In genomic region chr2:112345030-112346027, GRCh38 we compare ENCODE assay signal across 1 cellular context.
A peak's percentile ranks its signal among the peaks of the same experiment; 100 is the strongest.
TF ChIP-seq lines count a peak whose summit lies in the region.

No MANE protein-coding gene starts in this region.

TF ChIP-seq in HepG2, 621 proteins besides CTCF, POLR2A, EP300 and RAD21 (continued from another document and continues in another):
- TF ChIP-seq PRDM15 (CRISPR knock-in tag; IDR thresholded peaks at IDR 0.05), result no peak
- TF ChIP-seq, protein P1, sequence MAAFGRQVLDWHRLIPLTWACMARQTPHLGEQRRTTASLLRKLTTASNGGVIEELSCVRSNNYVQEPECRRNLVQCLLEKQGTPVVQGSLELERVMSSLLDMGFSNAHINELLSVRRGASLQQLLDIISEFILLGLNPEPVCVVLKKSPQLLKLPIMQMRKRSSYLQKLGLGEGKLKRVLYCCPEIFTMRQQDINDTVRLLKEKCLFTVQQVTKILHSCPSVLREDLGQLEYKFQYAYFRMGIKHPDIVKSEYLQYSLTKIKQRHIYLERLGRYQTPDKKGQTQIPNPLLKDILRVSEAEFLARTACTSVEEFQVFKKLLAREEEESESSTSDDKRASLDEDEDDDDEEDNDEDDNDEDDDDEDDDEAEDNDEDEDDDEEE (CRISPR knock-in tag; IDR thresholded peaks at IDR 0.05), result 0 out of 2 replicates have a peak, but pooled peaks have one; percentile 30
- no peak for TF ChIP-seq ZNF878 (CRISPR knock-in tag; IDR thresholded peaks at IDR 0.05)
- TF ChIP-seq SRSF1 (optimal IDR thresholded peaks at IDR 0.05; ENCODE audit: low read depth, low read length), result no peak
- no peak for TF ChIP-seq ISL2 (CRISPR knock-in tag; IDR thresholded peaks at IDR 0.05)
- no peak for TF ChIP-seq KLF6 (CRISPR knock-in tag; IDR thresholded peaks at IDR 0.05)
- TF ChIP-seq RORA (CRISPR knock-in tag; IDR thresholded peaks at IDR 0.05), result no peak
- TF ChIP-seq ZNF552 (CRISPR knock-in tag; IDR thresholded peaks at IDR 0.05; ENCODE audit: borderline replicate concordance), result no peak
- TF ChIP-seq HNRNPLL (IDR thresholded peaks at IDR 0.05; ENCODE audit: low read depth, low read length, poor library complexity, severe bottlenecking), result peak; percentile 29
- no peak for TF ChIP-seq NFKBIZ (CRISPR knock-in tag; IDR thresholded peaks at IDR 0.05)
- TF ChIP-seq, protein P2, sequence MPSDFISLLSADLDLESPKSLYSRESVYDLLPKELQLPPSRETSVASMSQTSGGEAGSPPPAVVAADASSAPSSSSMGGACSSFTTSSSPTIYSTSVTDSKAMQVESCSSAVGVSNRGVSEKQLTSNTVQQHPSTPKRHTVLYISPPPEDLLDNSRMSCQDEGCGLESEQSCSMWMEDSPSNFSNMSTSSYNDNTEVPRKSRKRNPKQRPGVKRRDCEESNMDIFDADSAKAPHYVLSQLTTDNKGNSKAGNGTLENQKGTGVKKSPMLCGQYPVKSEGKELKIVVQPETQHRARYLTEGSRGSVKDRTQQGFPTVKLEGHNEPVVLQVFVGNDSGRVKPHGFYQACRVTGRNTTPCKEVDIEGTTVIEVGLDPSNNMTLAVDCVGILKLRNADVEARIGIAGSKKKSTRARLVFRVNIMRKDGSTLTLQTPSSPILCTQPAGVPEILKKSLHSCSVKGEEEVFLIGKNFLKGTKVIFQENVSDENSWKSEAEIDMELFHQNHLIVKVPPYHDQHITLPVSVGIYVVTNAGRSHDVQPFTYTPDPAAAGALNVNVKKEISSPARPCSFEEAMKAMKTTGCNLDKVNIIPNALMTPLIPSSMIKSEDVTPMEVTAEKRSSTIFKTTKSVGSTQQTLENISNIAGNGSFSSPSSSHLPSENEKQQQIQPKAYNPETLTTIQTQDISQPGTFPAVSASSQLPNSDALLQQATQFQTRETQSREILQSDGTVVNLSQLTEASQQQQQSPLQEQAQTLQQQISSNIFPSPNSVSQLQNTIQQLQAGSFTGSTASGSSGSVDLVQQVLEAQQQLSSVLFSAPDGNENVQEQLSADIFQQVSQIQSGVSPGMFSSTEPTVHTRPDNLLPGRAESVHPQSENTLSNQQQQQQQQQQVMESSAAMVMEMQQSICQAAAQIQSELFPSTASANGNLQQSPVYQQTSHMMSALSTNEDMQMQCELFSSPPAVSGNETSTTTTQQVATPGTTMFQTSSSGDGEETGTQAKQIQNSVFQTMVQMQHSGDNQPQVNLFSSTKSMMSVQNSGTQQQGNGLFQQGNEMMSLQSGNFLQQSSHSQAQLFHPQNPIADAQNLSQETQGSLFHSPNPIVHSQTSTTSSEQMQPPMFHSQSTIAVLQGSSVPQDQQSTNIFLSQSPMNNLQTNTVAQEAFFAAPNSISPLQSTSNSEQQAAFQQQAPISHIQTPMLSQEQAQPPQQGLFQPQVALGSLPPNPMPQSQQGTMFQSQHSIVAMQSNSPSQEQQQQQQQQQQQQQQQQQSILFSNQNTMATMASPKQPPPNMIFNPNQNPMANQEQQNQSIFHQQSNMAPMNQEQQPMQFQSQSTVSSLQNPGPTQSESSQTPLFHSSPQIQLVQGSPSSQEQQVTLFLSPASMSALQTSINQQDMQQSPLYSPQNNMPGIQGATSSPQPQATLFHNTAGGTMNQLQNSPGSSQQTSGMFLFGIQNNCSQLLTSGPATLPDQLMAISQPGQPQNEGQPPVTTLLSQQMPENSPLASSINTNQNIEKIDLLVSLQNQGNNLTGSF (CRISPR knock-in tag; IDR thresholded peaks at IDR 0.05), result no peak
- no peak for TF ChIP-seq ZFY (CRISPR knock-in tag; IDR thresholded peaks at IDR 0.05)
- no peak for TF ChIP-seq REST (IDR thresholded peaks at IDR 0.05; ENCODE audit: borderline replicate concordance in 1 of 2, low read depth in 1 of 2, low read length in 2 of 2)
- TF ChIP-seq NFIB (CRISPR knock-in tag; IDR thresholded peaks at IDR 0.05; ENCODE audit: borderline replicate concordance), result no peak
- TF ChIP-seq GTF3A (CRISPR knock-in tag; conservative IDR thresholded peaks at IDR 0.05), result no peak
- TF ChIP-seq ZNF496 (CRISPR knock-in tag; IDR thresholded peaks at IDR 0.05; ENCODE audit: insufficient replicate concordance), result no peak
- TF ChIP-seq THAP11 (CRISPR knock-in tag; IDR thresholded peaks at IDR 0.05), result no peak
- TF ChIP-seq SNRNP70 (IDR thresholded peaks at IDR 0.05; ENCODE audit: low read depth, low read length), result no peak
- TF ChIP-seq ZNF350 (CRISPR knock-in tag; IDR thresholded peaks at IDR 0.05; ENCODE audit: borderline replicate concordance, low read depth), result 0 out of 2 replicates have a peak, but pooled peaks have one; percentile 22
- 0 out of 2 replicates have a peak, but pooled peaks have one; percentile 30 for TF ChIP-seq ZNF274 (CRISPR knock-in tag; IDR thresholded peaks at IDR 0.05)
- TF ChIP-seq U2AF2 (IDR thresholded peaks at IDR 0.05; ENCODE audit: low read depth, low read length), result no peak
- TF ChIP-seq BCL6 (CRISPR knock-in tag; IDR thresholded peaks at IDR 0.05), result no peak
- TF ChIP-seq ZNF83 (CRISPR knock-in tag; IDR thresholded peaks at IDR 0.05; ENCODE audit: borderline replicate concordance), result peak; percentile 24; the same call in 1 of the 2 replicates
- TF ChIP-seq ZNF333 (CRISPR knock-in tag; IDR thresholded peaks at IDR 0.05; ENCODE audit: borderline replicate concordance), result peak; percentile 53; the same call in 1 of the 2 replicates
- TF ChIP-seq GABPA (IDR thresholded peaks at IDR 0.05; ENCODE audit: low read depth, low read length), result no peak
- no peak for TF ChIP-seq GABPA (CRISPR knock-in tag; IDR thresholded peaks at IDR 0.05; ENCODE audit: low read depth)
- TF ChIP-seq HBP1 (CRISPR knock-in tag; IDR thresholded peaks at IDR 0.05; ENCODE audit: low read depth), result no peak
- TF ChIP-seq ZBTB7B (CRISPR knock-in tag; IDR thresholded peaks at IDR 0.05), result no peak
- no peak for TF ChIP-seq NCOA1 (CRISPR knock-in tag; IDR thresholded peaks at IDR 0.05)
- TF ChIP-seq POGZ (CRISPR knock-in tag; IDR thresholded peaks at IDR 0.05), result 0 out of 2 replicates have a peak, but pooled peaks have one; percentile 26
- peak; percentile 71; the same call in 1 of the 2 replicates for TF ChIP-seq ZBTB38 (CRISPR knock-in tag; IDR thresholded peaks at IDR 0.05)
- peak; percentile 55; the same call in 1 of the 2 replicates for TF ChIP-seq ZNF430 (CRISPR knock-in tag; IDR thresholded peaks at IDR 0.05)
- TF ChIP-seq ATM (IDR thresholded peaks at IDR 0.05; ENCODE audit: borderline replicate concordance), result no peak
- TF ChIP-seq NFYC (CRISPR knock-in tag; IDR thresholded peaks at IDR 0.05), result no peak
- TF ChIP-seq ZNF788 (CRISPR knock-in tag; IDR thresholded peaks at IDR 0.05; ENCODE audit: borderline replicate concordance), result peak; percentile 53; the same call in 1 of the 2 replicates
- TF ChIP-seq SCMH1 (CRISPR knock-in tag; IDR thresholded peaks at IDR 0.05; ENCODE audit: borderline replicate concordance), result no peak
- no peak for TF ChIP-seq ZNF207 (IDR thresholded peaks at IDR 0.05; ENCODE audit: borderline replicate concordance)
- TF ChIP-seq GZF1 (CRISPR knock-in tag; IDR thresholded peaks at IDR 0.05), result no peak
- TF ChIP-seq CAMTA2 (CRISPR knock-in tag; IDR thresholded peaks at IDR 0.05; ENCODE audit: borderline replicate concordance), result no peak
- no peak for TF ChIP-seq HOXA7 (CRISPR knock-in tag; IDR thresholded peaks at IDR 0.05)
- TF ChIP-seq SOX13 (IDR thresholded peaks at IDR 0.05), result no peak
- TF ChIP-seq SOX13 (CRISPR knock-in tag; conservative IDR thresholded peaks at IDR 0.05 in 1 of 2, IDR thresholded peaks at IDR 0.05 in 1 of 2), result no peak
- TF ChIP-seq HCFC1 (IDR thresholded peaks at IDR 0.05; ENCODE audit: low read depth, low read length), result no peak
- TF ChIP-seq KDM4B (CRISPR knock-in tag; IDR thresholded peaks at IDR 0.05), result no peak
- TF ChIP-seq ZNF772 (CRISPR knock-in tag; IDR thresholded peaks at IDR 0.05), result 0 out of 2 replicates have a peak, but pooled peaks have one; percentile 35
- TF ChIP-seq FOXK1 (CRISPR knock-in tag; IDR thresholded peaks at IDR 0.05; ENCODE audit: borderline replicate concordance, low read depth), result no peak
- no peak for TF ChIP-seq RBFOX2 (IDR thresholded peaks at IDR 0.05; ENCODE audit: low read depth, low read length)
- no peak for TF ChIP-seq MED13 (CRISPR knock-in tag; IDR thresholded peaks at IDR 0.05)
- TF ChIP-seq, protein P3, sequence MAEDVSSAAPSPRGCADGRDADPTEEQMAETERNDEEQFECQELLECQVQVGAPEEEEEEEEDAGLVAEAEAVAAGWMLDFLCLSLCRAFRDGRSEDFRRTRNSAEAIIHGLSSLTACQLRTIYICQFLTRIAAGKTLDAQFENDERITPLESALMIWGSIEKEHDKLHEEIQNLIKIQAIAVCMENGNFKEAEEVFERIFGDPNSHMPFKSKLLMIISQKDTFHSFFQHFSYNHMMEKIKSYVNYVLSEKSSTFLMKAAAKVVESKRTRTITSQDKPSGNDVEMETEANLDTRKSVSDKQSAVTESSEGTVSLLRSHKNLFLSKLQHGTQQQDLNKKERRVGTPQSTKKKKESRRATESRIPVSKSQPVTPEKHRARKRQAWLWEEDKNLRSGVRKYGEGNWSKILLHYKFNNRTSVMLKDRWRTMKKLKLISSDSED (CRISPR knock-in tag; IDR thresholded peaks at IDR 0.05), result no peak
- TF ChIP-seq ZFP91 (CRISPR knock-in tag; IDR thresholded peaks at IDR 0.05; ENCODE audit: borderline replicate concordance), result no peak
- TF ChIP-seq, protein P4, sequence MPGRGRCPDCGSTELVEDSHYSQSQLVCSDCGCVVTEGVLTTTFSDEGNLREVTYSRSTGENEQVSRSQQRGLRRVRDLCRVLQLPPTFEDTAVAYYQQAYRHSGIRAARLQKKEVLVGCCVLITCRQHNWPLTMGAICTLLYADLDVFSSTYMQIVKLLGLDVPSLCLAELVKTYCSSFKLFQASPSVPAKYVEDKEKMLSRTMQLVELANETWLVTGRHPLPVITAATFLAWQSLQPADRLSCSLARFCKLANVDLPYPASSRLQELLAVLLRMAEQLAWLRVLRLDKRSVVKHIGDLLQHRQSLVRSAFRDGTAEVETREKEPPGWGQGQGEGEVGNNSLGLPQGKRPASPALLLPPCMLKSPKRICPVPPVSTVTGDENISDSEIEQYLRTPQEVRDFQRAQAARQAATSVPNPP (CRISPR knock-in tag; IDR thresholded peaks at IDR 0.05), result no peak
